In the genomic region with DNA sequence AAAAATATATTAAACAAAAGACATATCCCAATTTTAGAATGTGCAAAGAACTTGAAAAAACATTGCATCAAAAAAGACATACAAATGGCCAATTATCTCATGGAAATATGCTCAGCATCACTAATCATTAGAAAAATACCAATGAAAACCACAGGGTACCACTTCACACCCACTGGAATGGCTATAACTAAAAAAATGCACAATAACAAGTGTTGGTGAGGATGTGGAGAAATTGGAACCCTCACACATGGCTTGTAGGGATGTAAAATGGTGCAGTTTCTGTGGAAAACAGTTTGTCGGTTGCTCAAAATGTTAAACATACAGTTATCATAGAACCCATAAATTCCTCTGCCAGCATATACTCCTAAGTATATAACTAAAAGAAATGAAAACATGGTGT, we compare ENCODE assay signal across 1 cellular context.
TF ChIP-seq lines count a peak whose summit lies in the region.

No MANE protein-coding gene starts in this region.

TF ChIP-seq in neural cell, 6 proteins besides CTCF, POLR2A, EP300 and RAD21 (continued from another document):
- TF ChIP-seq TAF1 (IDR thresholded peaks at IDR 0.05; ENCODE audit: low read depth) (no peak), POLR2AphosphoS5 (IDR thresholded peaks at IDR 0.05) (no peak), EZH2 (IDR thresholded peaks at IDR 0.05; ENCODE audit: borderline replicate concordance, insufficient read depth, low read length, poor library complexity, severe bottlenecking) (no peak), MXI1 (conservative IDR thresholded peaks at IDR 0.05; ENCODE audit: poor library complexity, severe bottlenecking) (no peak)
- TF ChIP-seq, protein P1, sequence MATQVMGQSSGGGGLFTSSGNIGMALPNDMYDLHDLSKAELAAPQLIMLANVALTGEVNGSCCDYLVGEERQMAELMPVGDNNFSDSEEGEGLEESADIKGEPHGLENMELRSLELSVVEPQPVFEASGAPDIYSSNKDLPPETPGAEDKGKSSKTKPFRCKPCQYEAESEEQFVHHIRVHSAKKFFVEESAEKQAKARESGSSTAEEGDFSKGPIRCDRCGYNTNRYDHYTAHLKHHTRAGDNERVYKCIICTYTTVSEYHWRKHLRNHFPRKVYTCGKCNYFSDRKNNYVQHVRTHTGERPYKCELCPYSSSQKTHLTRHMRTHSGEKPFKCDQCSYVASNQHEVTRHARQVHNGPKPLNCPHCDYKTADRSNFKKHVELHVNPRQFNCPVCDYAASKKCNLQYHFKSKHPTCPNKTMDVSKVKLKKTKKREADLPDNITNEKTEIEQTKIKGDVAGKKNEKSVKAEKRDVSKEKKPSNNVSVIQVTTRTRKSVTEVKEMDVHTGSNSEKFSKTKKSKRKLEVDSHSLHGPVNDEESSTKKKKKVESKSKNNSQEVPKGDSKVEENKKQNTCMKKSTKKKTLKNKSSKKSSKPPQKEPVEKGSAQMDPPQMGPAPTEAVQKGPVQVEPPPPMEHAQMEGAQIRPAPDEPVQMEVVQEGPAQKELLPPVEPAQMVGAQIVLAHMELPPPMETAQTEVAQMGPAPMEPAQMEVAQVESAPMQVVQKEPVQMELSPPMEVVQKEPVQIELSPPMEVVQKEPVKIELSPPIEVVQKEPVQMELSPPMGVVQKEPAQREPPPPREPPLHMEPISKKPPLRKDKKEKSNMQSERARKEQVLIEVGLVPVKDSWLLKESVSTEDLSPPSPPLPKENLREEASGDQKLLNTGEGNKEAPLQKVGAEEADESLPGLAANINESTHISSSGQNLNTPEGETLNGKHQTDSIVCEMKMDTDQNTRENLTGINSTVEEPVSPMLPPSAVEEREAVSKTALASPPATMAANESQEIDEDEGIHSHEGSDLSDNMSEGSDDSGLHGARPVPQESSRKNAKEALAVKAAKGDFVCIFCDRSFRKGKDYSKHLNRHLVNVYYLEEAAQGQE (IDR thresholded peaks at IDR 0.05; ENCODE audit: borderline replicate concordance), result no peak
